Comparison of ENCODE assay signal across 9 cellular contexts in genomic region chr3:50259432-50260026, GRCh38. TPM values are rescaled to one million over a fixed set of nuclear protein-coding genes. Genes with fewer than 3 reads are reported as not detected.
DNase-seq lines count a peak whose midpoint lies in the region; ATAC-seq, FAIRE-seq and TF ChIP-seq lines count a peak whose summit lies in the region.
"Had no signal": no experiment of that assay in that cellular context is flagged by ENCODE, and none has a peak within 500 bp of the region (broad histone marks: within the 10 kb centered on the region; RNA-seq: fewer than 3 reads in every experiment).

No MANE protein-coding gene starts in this region.

- no peaks in the 10 kb centered on the region for H3K27me3 Mint-ChIP-seq in astrocyte (ENCODE audit: low read depth, unreplicated experiment)
- H3K27me3 Mint-ChIP-seq in natural killer cell (ENCODE audit: low read depth in 2 of 2), result no peaks in the 10 kb centered on the region

- H3K4me3 ChIP-seq in astrocyte (ENCODE audit: insufficient read depth, low read depth, low read length), result no peak overlapping the region

- no peak overlapping the region for H2AFZ ChIP-seq in astrocyte (ENCODE audit: low read depth, low read length)

- peak overlapping the region; percentile 64 for H3K4me3 Mint-ChIP-seq in astrocyte (ENCODE audit: unreplicated experiment)
- H3K4me3 Mint-ChIP-seq in natural killer cell, result peak overlapping the region; percentile 77

- DNase-seq in astrocyte (ENCODE audit: low read depth) (no peak), natural killer cell (no peak), C1 segment of cervical spinal cord (lab: John Stamatoyannopoulos, UW) (no peak), kidney tubule cell (ENCODE audit: low spot score) (no peak), dedifferentiated amniotic fluid mesenchymal stem cell (ENCODE audit: extremely low spot score) (no peak)
- no peak for DNase-seq in effector CD4-positive, alpha-beta T cell

- peak overlapping the region; percentile 82 for H3K4me2 ChIP-seq in astrocyte (ENCODE audit: low read length)

- peak overlapping the region; percentile 64 for H3K9ac ChIP-seq in astrocyte (ENCODE audit: low read length)

- no peaks in the 10 kb centered on the region for H3K9me3 ChIP-seq in astrocyte (ENCODE audit: insufficient read depth, low read depth, low read length)

- no peak for TF ChIP-seq CTCF in astrocyte (IDR thresholded peaks at IDR 0.05; ENCODE audit: insufficient read depth, low read depth, low read length)
- no peak for TF ChIP-seq CTCF in natural killer cell (IDR thresholded peaks at IDR 0.05)

- intact Hi-C loops in natural killer cell (cut with micrococcal nuclease), result loop anchor here (1.0 kb wide), 3 partner anchors 13 to 33 kb away; partner anchors contain the start of gene IFRD2

- H3K4me1 ChIP-seq in astrocyte (ENCODE audit: insufficient read depth, low read length), result peaks cover 34% of the 10 kb centered on the region

- H3K27ac Mint-ChIP-seq in astrocyte (ENCODE audit: unreplicated experiment), result peak overlapping the region; percentile 87
- H3K27ac Mint-ChIP-seq in natural killer cell, result peak overlapping the region; percentile 71 to 84

- H3K36me3 ChIP-seq in astrocyte (ENCODE audit: insufficient read depth, low read length), result peaks cover 20% of the 10 kb centered on the region

- no peak for FAIRE-seq in astrocyte (lab: Jason Lieb, UNC)

- no peaks in the 10 kb centered on the region for H3K27me3 ChIP-seq in astrocyte (ENCODE audit: insufficient read depth, low read length)

- H3K9me3 Mint-ChIP-seq in astrocyte (ENCODE audit: unreplicated experiment) (no peaks in the 10 kb centered on the region), natural killer cell (no peaks in the 10 kb centered on the region)

- H3K79me2 ChIP-seq in astrocyte (ENCODE audit: insufficient read depth, low read length), result peaks cover 24% of the 10 kb centered on the region

- peaks cover 9% of the 10 kb centered on the region for H3K36me3 Mint-ChIP-seq in astrocyte (ENCODE audit: low read depth, unreplicated experiment)
- no peaks in the 10 kb centered on the region for H3K36me3 Mint-ChIP-seq in natural killer cell

- peaks cover 26% of the 10 kb centered on the region for H4K20me1 ChIP-seq in astrocyte (ENCODE audit: insufficient read depth, low read length)

- peak overlapping the region; percentile 31 for H3K27ac ChIP-seq in astrocyte (ENCODE audit: low read depth, low read length)

- H3K4me1 Mint-ChIP-seq in astrocyte (ENCODE audit: low read depth, unreplicated experiment) (peaks cover 17% of the 10 kb centered on the region), natural killer cell (peaks cover 5 to 20% of the 10 kb centered on the region in 2 donors)

- ATAC-seq in GM19043 (IDR thresholded peaks at IDR 0.05; ENCODE audit: low read depth, unreplicated experiment) (peak; percentile 15), HG02981 (IDR thresholded peaks at IDR 0.05; ENCODE audit: unreplicated experiment) (peak; percentile 10), natural killer cell (peak in 2 of 3 donors; percentile 11 to 15)

RNA-seq across cellular contexts. Expression of gene SEMA3B, which starts 9.4 kb away (rescaled TPM):
- total RNA-seq in astrocyte (4.9 and 5.9 TPM in 2 replicates), natural killer cell (1 to 10 TPM in 1 of 3 donors, under 1 TPM in 2; 0.97 to 2.0 (median 0.99) TPM)

RNA-seq across cellular contexts. Expression of gene LSMEM2, which starts 19.4 kb away (rescaled TPM):
- total RNA-seq in astrocyte (0.30 TPM in 1 of 2 replicates, not detected in the other), natural killer cell (not detected)
- total RNA-seq: RPMI7951 had no signal

RNA-seq across cellular contexts. Expression of gene GNAI2, which starts 23.5 kb away (rescaled TPM):
- total RNA-seq in astrocyte (380 and 381 TPM in 2 replicates), natural killer cell (100 to 1,000 TPM; 428 to 467 (median 447) TPM)

RNA-seq across cellular contexts. Expression of gene IFRD2, which starts 32.7 kb away (rescaled TPM):
- 59.2 and 66.8 TPM in 2 replicates for total RNA-seq in astrocyte
- total RNA-seq in natural killer cell, result 10 to 100 TPM; 27.8 to 39.1 (median 32.1) TPM

RNA-seq across cellular contexts. Expression of gene HYAL3, which starts 39.7 kb away (rescaled TPM):
- total RNA-seq in astrocyte (6.3 and 6.9 TPM in 2 replicates), natural killer cell (1 to 10 TPM in 2 of 3 donors, under 1 TPM in 1; 0.93 to 2.0 (median 1.2) TPM)
